ENCODE assay signal across 8 cellular contexts in genomic region chr19:10339380-10339960, GRCh38. TPM values are rescaled to one million over a fixed set of nuclear protein-coding genes. Genes with fewer than 3 reads are reported as not detected.
DNase-seq lines count a peak whose midpoint lies in the region; ATAC-seq and TF ChIP-seq lines count a peak whose summit lies in the region.

A gene with protein sequence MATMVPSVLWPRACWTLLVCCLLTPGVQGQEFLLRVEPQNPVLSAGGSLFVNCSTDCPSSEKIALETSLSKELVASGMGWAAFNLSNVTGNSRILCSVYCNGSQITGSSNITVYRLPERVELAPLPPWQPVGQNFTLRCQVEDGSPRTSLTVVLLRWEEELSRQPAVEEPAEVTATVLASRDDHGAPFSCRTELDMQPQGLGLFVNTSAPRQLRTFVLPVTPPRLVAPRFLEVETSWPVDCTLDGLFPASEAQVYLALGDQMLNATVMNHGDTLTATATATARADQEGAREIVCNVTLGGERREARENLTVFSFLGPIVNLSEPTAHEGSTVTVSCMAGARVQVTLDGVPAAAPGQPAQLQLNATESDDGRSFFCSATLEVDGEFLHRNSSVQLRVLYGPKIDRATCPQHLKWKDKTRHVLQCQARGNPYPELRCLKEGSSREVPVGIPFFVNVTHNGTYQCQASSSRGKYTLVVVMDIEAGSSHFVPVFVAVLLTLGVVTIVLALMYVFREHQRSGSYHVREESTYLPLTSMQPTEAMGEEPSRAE (minus strand): TSS chr19:10339624. CDS start chr19:10339614, 10 bp downstream.

- ATAC-seq in HG02678 (IDR thresholded peaks at IDR 0.05; ENCODE audit: unreplicated experiment), result peak; percentile 85
- no peak for ATAC-seq in HG03460 (IDR thresholded peaks at IDR 0.05; ENCODE audit: unreplicated experiment)

- peak within 1 kb of the TSS; percentile 40 for H3K27ac ChIP-seq in DOHH2 (ENCODE audit: low read depth, low read length)

- peaks cover 2% of the 10 kb centered on the region; the same call in 1 of the 2 replicates for H3K36me3 ChIP-seq in DOHH2 (ENCODE audit: control insufficient read depth, low read length)
- no peaks in the 10 kb centered on the region for H3K36me3 ChIP-seq in HAP-1 (replicated peaks)

- H3K9me3 ChIP-seq in DOHH2 (ENCODE audit: control insufficient read depth, insufficient read depth, low read length) (no peaks in the 10 kb centered on the region), HAP-1 (no peaks in the 10 kb centered on the region)

- H3K27me3 ChIP-seq in DOHH2 (ENCODE audit: control insufficient read depth, low read length) (no peaks in the 10 kb centered on the region), HAP-1 (ENCODE audit: low read depth) (no peaks in the 10 kb centered on the region)

- peak; percentile 67 for DNase-seq in T-helper 2 cell treated with Interferon-gamma antibody and Interleukin-4, amounts not matched to agents 5 μg/mL and 100 μg/mL, for 36 hours (ENCODE audit: low spot score)
- DNase-seq in chondrocyte (ENCODE audit: low spot score), result no peak
- peak; percentile 14 to 22 for DNase-seq in stimulated activated CD4-positive, alpha-beta T cell treated with anti-CD3 and anti-CD28 coated beads, Interleukin-1b, Interleukin-23, amount 100 ng/mL, for 1 hour (ENCODE audit: low read depth in 2 of 2)
- no peak for DNase-seq in HAP-1 (ENCODE audit: low spot score in 2 of 2)
- DNase-seq in NCI-H2081 (lab: John Stamatoyannopoulos, UW), result no peak

- H3K4me3 Mint-ChIP-seq in T-helper 2 cell treated with Interferon-gamma antibody and Interleukin-4, amounts not matched to agents 5 μg/mL and 100 μg/mL, for 36 hours, result peak within 1 kb of the TSS; percentile 96
- H3K4me3 Mint-ChIP-seq in chondrocyte (ENCODE audit: unreplicated experiment), result no peak within 1 kb of the TSS

- H3K4me2 ChIP-seq in DOHH2 (ENCODE audit: low read length), result peak within 1 kb of the TSS; percentile 96

- H3K27ac Mint-ChIP-seq in T-helper 2 cell treated with Interferon-gamma antibody and Interleukin-4, amounts not matched to agents 5 μg/mL and 100 μg/mL, for 36 hours, result peak within 1 kb of the TSS; percentile 90
- H3K27ac Mint-ChIP-seq in chondrocyte (ENCODE audit: unreplicated experiment), result no peak within 1 kb of the TSS

- no peaks in the 10 kb centered on the region for H4K20me1 ChIP-seq in DOHH2 (ENCODE audit: control insufficient read depth, insufficient read depth, low read depth, low read length)

- in situ Hi-C loops in HAP-1 (cut with MboI; ENCODE audit: low sequenced_read_pairs), result no loop called here

- peaks cover 31% of the 10 kb centered on the region for H3K4me1 ChIP-seq in DOHH2 (ENCODE audit: control insufficient read depth, low read length)
- H3K4me1 ChIP-seq in HAP-1, result peaks cover 3% of the 10 kb centered on the region; the same call in 1 of the 2 replicates

- H3K4me3 ChIP-seq in DOHH2 (ENCODE audit: low read length), result peak within 1 kb of the TSS; percentile 85
- H3K4me3 ChIP-seq in HAP-1, result no peak within 1 kb of the TSS

- TF ChIP-seq CTCF in DOHH2 (IDR thresholded peaks at IDR 0.05; ENCODE audit: low read depth, low read length, poor library complexity, severe bottlenecking), result no peak
- no peak for TF ChIP-seq CTCF in chondrocyte (IDR thresholded peaks at IDR 0.05)

- H3K9me3 Mint-ChIP-seq in T-helper 2 cell treated with Interferon-gamma antibody and Interleukin-4, amounts not matched to agents 5 μg/mL and 100 μg/mL, for 36 hours, result no peaks in the 10 kb centered on the region
- no peaks in the 10 kb centered on the region for H3K9me3 Mint-ChIP-seq in chondrocyte (ENCODE audit: low read depth)

- H3K9me2 ChIP-seq in DOHH2 (replicated peaks; ENCODE audit: control insufficient read depth, low read length), result no peaks in the 10 kb centered on the region

- peaks cover 16% of the 10 kb centered on the region for H3K4me1 Mint-ChIP-seq in T-helper 2 cell treated with Interferon-gamma antibody and Interleukin-4, amounts not matched to agents 5 μg/mL and 100 μg/mL, for 36 hours (ENCODE audit: low read depth)
- peaks cover 6% of the 10 kb centered on the region for H3K4me1 Mint-ChIP-seq in chondrocyte (ENCODE audit: low read depth)

- H3F3A ChIP-seq in DOHH2 (ENCODE audit: control insufficient read depth, insufficient read depth), result no peaks in the 10 kb centered on the region; the same call in 1 of the 2 replicates

- peaks cover 18% of the 10 kb centered on the region for H3K36me3 Mint-ChIP-seq in T-helper 2 cell treated with Interferon-gamma antibody and Interleukin-4, amounts not matched to agents 5 μg/mL and 100 μg/mL, for 36 hours (ENCODE audit: low read depth)
- no peaks in the 10 kb centered on the region for H3K36me3 Mint-ChIP-seq in chondrocyte (ENCODE audit: low read depth)

- H3K27me3 Mint-ChIP-seq in T-helper 2 cell treated with Interferon-gamma antibody and Interleukin-4, amounts not matched to agents 5 μg/mL and 100 μg/mL, for 36 hours (ENCODE audit: low read depth), result no peaks in the 10 kb centered on the region
- no peaks in the 10 kb centered on the region for H3K27me3 Mint-ChIP-seq in chondrocyte (ENCODE audit: low read depth)

- peaks cover 14% of the 10 kb centered on the region for H3K79me2 ChIP-seq in DOHH2 (ENCODE audit: control insufficient read depth, low read length)

RNA-seq across cellular contexts. Expression of the gene that starts here (rescaled TPM):
- 14.0 to 17.0 TPM (median 15.3 TPM) in 3 replicates for total RNA-seq in chondrocyte

Comparison
In these comparisons a context has a peak if more than half of its experiments do, and no peak if none do; other contexts are left out.
1. DNase-seq: peak in T-helper 2 cell treated with Interferon-gamma antibody and Interleukin-4, amounts not matched to agents 5 μg/mL and 100 μg/mL, for 36 hours (single experiment) and stimulated activated CD4-positive, alpha-beta T cell treated with anti-CD3 and anti-CD28 coated beads, Interleukin-1b, Interleukin-23, amount 100 ng/mL, for 1 hour (2 of 2); none in chondrocyte (single experiment), HAP-1 (0 of 2) and NCI-H2081 (0 of 2).